Comparison of ENCODE assay signal across 8 cellular contexts in the genomic region with DNA sequence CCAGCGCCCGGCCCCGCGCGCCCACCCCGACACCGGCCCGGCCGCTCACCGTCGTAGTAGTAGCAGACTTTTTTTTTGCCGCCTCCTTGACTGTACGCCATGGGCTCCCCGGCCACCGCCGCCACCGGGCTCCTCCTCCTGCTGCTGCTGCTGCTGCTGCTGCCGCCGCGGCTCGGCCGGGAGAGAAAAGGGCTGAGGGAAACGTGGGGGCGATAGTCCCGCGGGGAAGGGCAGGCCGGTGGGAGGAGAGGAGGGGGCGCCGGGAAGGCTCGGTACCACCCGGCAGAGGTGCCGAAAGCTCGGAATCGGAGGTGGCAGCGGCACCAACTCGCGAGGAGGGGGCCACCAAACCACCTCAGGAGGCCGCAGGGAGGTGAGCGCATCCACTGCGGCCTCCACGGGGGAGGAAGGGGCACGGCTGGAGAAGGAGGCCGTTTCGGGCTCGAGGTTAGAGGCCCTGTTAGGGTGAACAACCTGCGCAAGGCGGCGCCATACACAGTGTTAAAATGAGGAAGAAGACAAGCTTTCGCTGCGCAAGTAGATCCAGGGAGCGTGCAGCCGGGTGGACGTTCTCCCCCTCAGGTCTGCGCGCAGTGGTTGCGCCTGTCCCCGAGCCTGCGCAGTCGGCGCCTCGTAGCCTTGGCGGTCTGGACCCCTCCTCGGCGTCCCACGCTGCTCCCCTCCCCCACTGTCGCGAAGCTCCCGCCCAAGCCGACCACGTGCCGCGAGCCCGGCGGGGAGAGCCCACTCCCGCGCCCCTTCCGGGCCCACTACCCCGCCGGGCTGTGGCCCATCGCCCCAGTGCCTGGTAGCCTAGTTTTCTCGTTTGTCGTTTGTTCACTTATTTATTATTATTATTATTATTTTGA. TPM values are rescaled to one million over a fixed set of nuclear protein-coding genes. Genes with fewer than 3 reads are reported as not detected.
A peak's percentile ranks its signal among the peaks of the same experiment; 100 is the strongest.
DNase-seq lines count a peak whose midpoint lies in the region; ATAC-seq and TF ChIP-seq lines count a peak whose summit lies in the region.

Gene HDAC2 (minus strand): TSS at position 341 of the 869 bp plus-strand sequence. CDS start 240 bp downstream, at position 101.

- CTCF ChIA-PET in PC-9 (lab: Charles Lee): no interaction called here

- peaks cover 42% of the 10 kb centered on the region for H3K4me1 Mint-ChIP-seq in activated T-cell treated with anti-CD3 and anti-CD28 coated beads, Interleukin-2, amount 50 U/mL, for 24 hours (ENCODE audit: low read depth)

- WGBS in HUES64: under 1% methylated on average over 80 of the region's 82 CpGs
- 1% methylated on average over 69 to 82 of the region's 82 CpGs for WGBS in esophagus, 2 donors

- H3K9ac ChIP-seq in HUES64 (ENCODE audit: low read depth, low read length) (peak within 1 kb of the TSS; percentile 98), muscle layer of colon (ENCODE audit: low read length) (peak within 1 kb of the TSS; percentile 77)

- peak within 1 kb of the TSS; percentile 98 for H3K4me3 Mint-ChIP-seq in activated T-cell treated with anti-CD3 and anti-CD28 coated beads, Interleukin-2, amount 50 U/mL, for 24 hours

- BruUV-seq in PC-9 (replicated peaks; lab: Mats Ljungman, UMichigan): no TSS peak

- POLR2A ChIA-PET in PC-9 (lab: Charles Lee; ENCODE audit: unreplicated experiment): interaction anchor here (0.7 kb wide), 1 partner anchor 1656 kb away, joined by 3 read pairs; no protein-coding TSS in a partner anchor

- H3K79me2 ChIP-seq in PC-9 (ENCODE audit: low read depth): peaks cover 50% of the 10 kb centered on the region

- H3F3A ChIP-seq in PC-9 (ENCODE audit: insufficient read depth, low read depth): no peaks in the 10 kb centered on the region

- H3K27ac ChIP-seq in HUES64 (ENCODE audit: low read depth, low read length): peak within 1 kb of the TSS; percentile 87
- H3K27ac ChIP-seq in PC-9: peak within 1 kb of the TSS; percentile 88
- peak within 1 kb of the TSS; percentile 88 to 92 for H3K27ac ChIP-seq in esophagus (ENCODE audit: low read depth in 2 of 2, low read length in 1 of 2)
- peak within 1 kb of the TSS; percentile 67 for H3K27ac ChIP-seq in muscle layer of colon (ENCODE audit: low read depth, low read length)

- peak within 1 kb of the TSS; percentile 99 for H3K27ac Mint-ChIP-seq in activated T-cell treated with anti-CD3 and anti-CD28 coated beads, Interleukin-2, amount 50 U/mL, for 24 hours

- peaks cover 39% of the 10 kb centered on the region for H4K20me1 ChIP-seq in PC-9 (ENCODE audit: insufficient read depth)

- H3K4me1 ChIP-seq in HUES64 (ENCODE audit: insufficient read depth, low read length) (peaks cover 24% of the 10 kb centered on the region), PC-9 (replicated peaks; ENCODE audit: insufficient read depth) (peaks cover 26% of the 10 kb centered on the region), esophagus (ENCODE audit: control insufficient read depth in 2 of 2, insufficient read depth in 2 of 2, low read length in 1 of 2) (peaks cover 2% of the 10 kb centered on the region in 2 donors), muscle layer of colon (ENCODE audit: insufficient read depth, low read length) (peaks cover 34% of the 10 kb centered on the region)

- no peaks in the 10 kb centered on the region for H3K27me3 Mint-ChIP-seq in activated T-cell treated with anti-CD3 and anti-CD28 coated beads, Interleukin-2, amount 50 U/mL, for 24 hours

- 0 out of 2 replicates have a peak, but pooled peaks cover 3% of the 10 kb centered on the region for H3K9me2 ChIP-seq in PC-9 (ENCODE audit: insufficient read depth)

- ATAC-seq in GM21447 (IDR thresholded peaks at IDR 0.05; ENCODE audit: unreplicated experiment): peak; percentile 79

- peak within 1 kb of the TSS; percentile 92 for H3K4me3 ChIP-seq in HUES64 (ENCODE audit: low read length)
- H3K4me3 ChIP-seq in PC-9: peak within 1 kb of the TSS; percentile 92
- peak within 1 kb of the TSS; percentile 83 to 95 for H3K4me3 ChIP-seq in esophagus (ENCODE audit: low read depth in 1 of 2, low read length in 2 of 2)
- H3K4me3 ChIP-seq in muscle layer of colon (ENCODE audit: low read depth in 1 of 2, low read length in 2 of 2): peak within 1 kb of the TSS; percentile 77 to 93

- intact Hi-C loops in PC-9 (cut with micrococcal nuclease; ENCODE audit: unreplicated experiment): loop anchor here (2.0 kb wide), 1 partner anchor 46 kb away; no protein-coding TSS in a partner anchor

- peak within 1 kb of the TSS; percentile 85 for H3K4me2 ChIP-seq in PC-9

- no peaks in the 10 kb centered on the region for H3K36me3 ChIP-seq in HUES64 (ENCODE audit: insufficient read depth, low read length)
- H3K36me3 ChIP-seq in PC-9 (ENCODE audit: low read depth): no peaks in the 10 kb centered on the region
- H3K36me3 ChIP-seq in esophagus (ENCODE audit: control insufficient read depth in 2 of 2, insufficient read depth in 2 of 2, low read length in 1 of 2): no peaks in the 10 kb centered on the region
- H3K36me3 ChIP-seq in muscle layer of colon (ENCODE audit: insufficient read depth, low read length): no peaks in the 10 kb centered on the region

- H3K9me3 Mint-ChIP-seq in activated T-cell treated with anti-CD3 and anti-CD28 coated beads, Interleukin-2, amount 50 U/mL, for 24 hours: no peaks in the 10 kb centered on the region

- H3K36me3 Mint-ChIP-seq in activated T-cell treated with anti-CD3 and anti-CD28 coated beads, Interleukin-2, amount 50 U/mL, for 24 hours (ENCODE audit: low read depth): peaks cover 36% of the 10 kb centered on the region

- H3K9me3 ChIP-seq in HUES64 (ENCODE audit: insufficient read depth, low read depth, low read length): no peaks in the 10 kb centered on the region
- H3K9me3 ChIP-seq in PC-9 (ENCODE audit: insufficient read depth, low read depth): no peaks in the 10 kb centered on the region
- H3K9me3 ChIP-seq in esophagus (ENCODE audit: control insufficient read depth in 2 of 2, insufficient read depth in 1 of 2, low read depth in 1 of 2, low read length in 1 of 2): no peaks in the 10 kb centered on the region
- no peaks in the 10 kb centered on the region for H3K9me3 ChIP-seq in muscle layer of colon (ENCODE audit: low read length)

- peak within 1 kb of the TSS; percentile 94 for H2AFZ ChIP-seq in PC-9

- DNase-seq in DMS114 treated with DMSO at 0.1 percent for 48 hours (lab: John Stamatoyannopoulos, UW; ENCODE audit: unreplicated experiment) (peak; percentile 76), PC-9 (peak; percentile 70 to 83)
- peak; percentile 94 for DNase-seq in activated T-cell treated with anti-CD3 and anti-CD28 coated beads, Interleukin-2, amount 50 U/mL, for 24 hours
- peak; percentile 80 to 87 for DNase-seq in stimulated activated CD8-positive, alpha-beta memory T cell treated with anti-CD3 and anti-CD28 coated beads, Interleukin-7, amount 100 ng/mL, for 4 hours (ENCODE audit: low read depth in 2 of 2)

- H3K27me3 ChIP-seq in HUES64 (ENCODE audit: insufficient read depth, low read length) (peaks cover 3% of the 10 kb centered on the region; the same call in 1 of the 2 replicates), PC-9 (ENCODE audit: insufficient read depth, low read depth) (no peaks in the 10 kb centered on the region), esophagus (ENCODE audit: control insufficient read depth in 1 of 2, insufficient read depth in 2 of 2, low read length in 2 of 2) (no peaks in the 10 kb centered on the region), muscle layer of colon (ENCODE audit: control insufficient read depth in 1 of 2, insufficient read depth in 2 of 2, low read length in 2 of 2) (no peaks in the 10 kb centered on the region)

- TF ChIP-seq CTCF in PC-9 (conservative IDR thresholded peaks at IDR 0.05): peak; percentile 24; the same call in 1 of the 2 replicates

RNA-seq across cellular contexts. Expression of gene HDAC2, which starts in this region (rescaled TPM):
- 356 TPM for polyA plus RNA-seq in HUES64 (2013, experiment 1 of 2)
- 396 TPM for polyA plus RNA-seq in HUES64 (2013, experiment 2 of 2)
- 129 and 131 TPM in 2 replicates for total RNA-seq in PC-9 (2021)
- polyA plus RNA-seq in esophagus: 10 to 100 TPM; 34.0 to 61.4 TPM

Comparison
In these comparisons a context has a peak if more than half of its experiments do, and no peak if none do; other contexts are left out.
1. Peak in every context shown above with its lines: DNase-seq, ATAC-seq, H3K4me3 ChIP-seq and H3K27ac ChIP-seq.